24 cellular contexts compared by ENCODE assay signal in genomic region chr6:154751020-154751800, GRCh38. TPM values are rescaled to one million over a fixed set of nuclear protein-coding genes. Genes with fewer than 3 reads are reported as not detected.
DNase-seq lines count a peak whose midpoint lies in the region; ATAC-seq, FAIRE-seq and TF ChIP-seq lines count a peak whose summit lies in the region.
"Had no signal": no experiment of that assay in that cellular context is flagged by ENCODE, and none has a peak within 500 bp of the region (broad histone marks: within the 10 kb centered on the region; RNA-seq: fewer than 3 reads in every experiment).

No MANE protein-coding gene starts in this region.

- H3K4me1 Mint-ChIP-seq in activated naive CD4-positive, alpha-beta T cell treated with anti-CD3 and anti-CD28 coated beads for 36 hours (ENCODE audit: low read depth): peaks cover 63% of the 10 kb centered on the region
- peaks cover 50% of the 10 kb centered on the region for H3K4me1 Mint-ChIP-seq in activated T-cell treated with anti-CD3 and anti-CD28 coated beads, Interleukin-2, amount 50 U/mL, for 72 hours (ENCODE audit: low read depth)
- no peaks in the 10 kb centered on the region for H3K4me1 Mint-ChIP-seq in nephron progenitor cell

- peak; percentile 15 to 58 for ATAC-seq in activated T-cell treated with anti-CD3 and anti-CD28 coated beads, Interleukin-2, amount 50 U/mL, for 72 hours (replicated peaks in 1 of 2)
- no peak for ATAC-seq in HG03280 (IDR thresholded peaks at IDR 0.05; ENCODE audit: unreplicated experiment)
- ATAC-seq: activated CD8-positive, alpha-beta memory T cell treated with anti-CD3 and anti-CD28 coated beads, Interleukin-2, amount 10 ng/mL, durations not matched to agents 7 days and 5 days had no signal

- H3K27me3 Mint-ChIP-seq in activated naive CD4-positive, alpha-beta T cell treated with anti-CD3 and anti-CD28 coated beads for 36 hours (ENCODE audit: low read depth): no peaks in the 10 kb centered on the region
- no peaks in the 10 kb centered on the region for H3K27me3 Mint-ChIP-seq in activated T-cell treated with anti-CD3 and anti-CD28 coated beads, Interleukin-2, amount 50 U/mL, for 72 hours (ENCODE audit: low read depth)
- H3K27me3 Mint-ChIP-seq in nephron progenitor cell (ENCODE audit: low read depth, poor library complexity): no peaks in the 10 kb centered on the region
- H3K27me3 Mint-ChIP-seq: activated CD8-positive, alpha-beta memory T cell treated with anti-CD3 and anti-CD28 coated beads, Interleukin-2, amount 10 ng/mL, durations not matched to agents 7 days and 5 days had no signal

- peak; percentile 29 for FAIRE-seq in GM18507 (lab: Jason Lieb, UNC)
- FAIRE-seq: islet of Langerhans had no signal

- no peak overlapping the region for H3K4me3 Mint-ChIP-seq in activated naive CD4-positive, alpha-beta T cell treated with anti-CD3 and anti-CD28 coated beads for 36 hours
- peak overlapping the region in 1 of 2 donors; percentile 37 for H3K4me3 Mint-ChIP-seq in activated T-cell treated with anti-CD3 and anti-CD28 coated beads, Interleukin-2, amount 50 U/mL, for 72 hours
- no peak overlapping the region for H3K4me3 Mint-ChIP-seq in nephron progenitor cell
- H3K4me3 Mint-ChIP-seq: activated CD8-positive, alpha-beta memory T cell treated with anti-CD3 and anti-CD28 coated beads, Interleukin-2, amount 10 ng/mL, durations not matched to agents 7 days and 5 days had no signal

- peak; percentile 14 for DNase-seq in activated naive CD4-positive, alpha-beta T cell treated with anti-CD3 and anti-CD28 coated beads for 36 hours
- no peak for DNase-seq in activated naive CD4-positive, alpha-beta T cell treated with anti-CD3 and anti-CD28 coated beads, Interleukin-2, amount 50 U/mL, for 16 hours
- no peak for DNase-seq in GM18507 (ENCODE audit: extremely low spot score, insufficient read length, low read depth)
- peak; percentile 17 to 26 for DNase-seq in activated T-cell treated with anti-CD3 and anti-CD28 coated beads, Interleukin-2, amount 50 U/mL, for 72 hours
- DNase-seq in nephron progenitor cell: no peak
- DNase-seq in globus pallidus (ENCODE audit: low spot score): no peak
- no peak for DNase-seq in EL
- DNase-seq: ACHN; activated CD8-positive, alpha-beta memory T cell treated with anti-CD3 and anti-CD28 coated beads, Interleukin-2, amount 10 ng/mL, durations not matched to agents 7 days and 5 days; activated effector memory CD4-positive, alpha-beta T cell treated with anti-CD3 and anti-CD28 coated beads, Interleukin-2, amount 50 U/mL, for 16 hours; BE2C; brain microvascular endothelial cell; COR-L47; DMS79; Karpas-422; left ventricle myocardium inferior; MV-4-11; NCI-H1436 treated with DMSO at 0.1 percent for 48 hours; NCI-H2107; NCI-H446; NCI-H774; T-helper 1 cell had no signal

- peaks cover 7% of the 10 kb centered on the region for H3K36me3 Mint-ChIP-seq in activated naive CD4-positive, alpha-beta T cell treated with anti-CD3 and anti-CD28 coated beads for 36 hours (ENCODE audit: low read depth)
- peaks cover 3 to 8% of the 10 kb centered on the region in 2 donors for H3K36me3 Mint-ChIP-seq in activated T-cell treated with anti-CD3 and anti-CD28 coated beads, Interleukin-2, amount 50 U/mL, for 72 hours (ENCODE audit: insufficient read depth in 2 of 2)
- peaks cover 68% of the 10 kb centered on the region for H3K36me3 Mint-ChIP-seq in nephron progenitor cell (ENCODE audit: low read depth)

- CTCF ChIA-PET in activated naive CD4-positive, alpha-beta T cell treated with anti-CD3 and anti-CD28 coated beads for 36 hours (lab: Charles Lee): interaction anchor here (1.1 kb wide), 1 partner anchor 16 kb away, joined by 5 read pairs; no protein-coding TSS in a partner anchor

- H3K27ac Mint-ChIP-seq in activated naive CD4-positive, alpha-beta T cell treated with anti-CD3 and anti-CD28 coated beads for 36 hours: no peak overlapping the region
- H3K27ac Mint-ChIP-seq in activated T-cell treated with anti-CD3 and anti-CD28 coated beads, Interleukin-2, amount 50 U/mL, for 72 hours: peak overlapping the region; percentile 68
- H3K27ac Mint-ChIP-seq in nephron progenitor cell: peak overlapping the region; percentile 87
- H3K27ac Mint-ChIP-seq: activated CD8-positive, alpha-beta memory T cell treated with anti-CD3 and anti-CD28 coated beads, Interleukin-2, amount 10 ng/mL, durations not matched to agents 7 days and 5 days had no signal

- H3K9me3 Mint-ChIP-seq in activated naive CD4-positive, alpha-beta T cell treated with anti-CD3 and anti-CD28 coated beads for 36 hours: no peaks in the 10 kb centered on the region
- no peaks in the 10 kb centered on the region for H3K9me3 Mint-ChIP-seq in activated T-cell treated with anti-CD3 and anti-CD28 coated beads, Interleukin-2, amount 50 U/mL, for 72 hours
- peaks cover 8% of the 10 kb centered on the region for H3K9me3 Mint-ChIP-seq in nephron progenitor cell

- intact Hi-C loops in activated naive CD4-positive, alpha-beta T cell treated with anti-CD3 and anti-CD28 coated beads for 36 hours (cut with micrococcal nuclease): no loop called here

- TF ChIP-seq CTCF in nephron progenitor cell (IDR thresholded peaks at IDR 0.05): no peak

RNA-seq across cellular contexts. Expression of gene SCAF8, which starts 18.0 kb away (rescaled TPM):
- 10 to 100 TPM; 27.2 to 28.0 TPM for total RNA-seq in activated naive CD4-positive, alpha-beta T cell treated with anti-CD3 and anti-CD28 coated beads for 36 hours
- 10 to 100 TPM; 40.2 to 45.0 TPM for total RNA-seq in activated T-cell treated with anti-CD3 and anti-CD28 coated beads, Interleukin-2, amount 50 U/mL, for 72 hours

Comparison
In these comparisons a context has a peak if more than half of its experiments do, and no peak if none do; other contexts are left out.
1. DNase-seq: peak in activated naive CD4-positive, alpha-beta T cell treated with anti-CD3 and anti-CD28 coated beads for 36 hours (single experiment) and activated T-cell treated with anti-CD3 and anti-CD28 coated beads, Interleukin-2, amount 50 U/mL, for 72 hours (2 of 2); none in activated naive CD4-positive, alpha-beta T cell treated with anti-CD3 and anti-CD28 coated beads, Interleukin-2, amount 50 U/mL, for 16 hours (single experiment), GM18507 (single experiment), nephron progenitor cell (single experiment), globus pallidus (single experiment) and EL (single experiment).